In the genomic region with DNA sequence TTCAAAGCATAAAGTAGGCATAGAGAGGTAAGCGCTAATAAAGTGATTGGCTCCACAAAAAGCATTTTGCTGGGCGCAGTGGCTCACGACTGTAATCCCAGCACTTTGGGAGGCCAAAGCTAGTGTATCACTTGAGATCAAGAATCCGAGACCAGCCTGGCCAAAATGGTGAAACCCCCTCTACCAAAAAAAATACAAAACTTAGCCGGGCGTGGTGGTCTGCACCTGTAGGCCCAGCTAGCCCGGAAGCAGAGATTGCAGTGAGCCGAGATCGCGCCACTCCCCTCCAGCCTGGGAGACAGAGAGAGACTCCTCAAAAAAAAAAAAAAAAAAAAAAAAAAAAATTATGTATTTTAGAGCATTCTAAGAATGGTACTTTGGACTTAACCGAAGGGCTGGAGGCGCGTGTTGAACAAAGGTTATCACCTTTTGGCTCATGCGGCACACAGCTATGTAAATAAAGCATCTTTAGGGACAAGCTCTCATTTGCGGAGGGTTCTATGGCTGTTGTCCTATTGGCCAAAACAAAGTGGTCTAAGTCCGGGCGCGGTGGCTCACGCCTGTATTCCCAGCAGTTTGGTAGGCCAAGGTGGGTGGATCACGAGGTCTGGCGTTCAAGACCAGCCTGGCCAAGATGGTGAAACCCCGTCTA, we compare ENCODE assay signal across 8 cellular contexts. TPM values are rescaled to one million over a fixed set of nuclear protein-coding genes. Genes with fewer than 3 reads are reported as not detected.
DNase-seq lines count a peak whose midpoint lies in the region; ATAC-seq and FAIRE-seq lines count a peak whose summit lies in the region.

No MANE protein-coding gene starts in this region.

- CTCF ChIA-PET in activated naive CD4-positive, alpha-beta T cell treated with anti-CD3 and anti-CD28 coated beads, Interleukin-2, amount 10 ng/mL, durations not matched to agents 7 days and 5 days (lab: Charles Lee), result interaction anchor here (0.6 to 20.8 kb wide), 4 partner anchors 10 to 60 kb away, joined by 3 to 475 read pairs (median 4); a partner anchor contains a TSS
- CTCF ChIA-PET in naive thymus-derived CD4-positive, alpha-beta T cell (lab: Charles Lee), result interaction anchor here (0.8 to 1.4 kb wide), 5 partner anchors 18 to 53 kb away, joined by 3 to 5 read pairs (median 3); a partner anchor contains a TSS

- H3K36me3 ChIP-seq in NT2/D1 (ENCODE audit: insufficient read depth, insufficient read length, low read length), result no peaks in the 10 kb centered on the region
- H3K36me3 ChIP-seq in duodenal mucosa (ENCODE audit: control insufficient read depth in 1 of 2, insufficient read depth in 2 of 2, low read length in 2 of 2), result no peaks in the 10 kb centered on the region
- no peaks in the 10 kb centered on the region for H3K36me3 ChIP-seq in naive thymus-derived CD4-positive, alpha-beta T cell (ENCODE audit: control insufficient read depth in 2 of 3, insufficient read depth in 3 of 3, low read length in 3 of 3)

- H3K27ac Mint-ChIP-seq in activated naive CD4-positive, alpha-beta T cell treated with anti-CD3 and anti-CD28 coated beads, Interleukin-2, amount 10 ng/mL, durations not matched to agents 7 days and 5 days, result peak overlapping the region; percentile 100
- peak overlapping the region; percentile 96 to 100 (median 98) for H3K27ac Mint-ChIP-seq in naive thymus-derived CD4-positive, alpha-beta T cell

- POLR2A ChIA-PET in naive thymus-derived CD4-positive, alpha-beta T cell (lab: Charles Lee), result interaction anchor here (0.6 to 10.7 kb wide), 43 partner anchors 10 to 1789 kb away, joined by 3 to 324 read pairs (median 8); partner anchors contain the start of gene HFE

- H3K27me3 Mint-ChIP-seq in activated naive CD4-positive, alpha-beta T cell treated with anti-CD3 and anti-CD28 coated beads, Interleukin-2, amount 10 ng/mL, durations not matched to agents 7 days and 5 days, result peaks cover 3% of the 10 kb centered on the region
- peaks cover 0 to 3% (median 0%) of the 10 kb centered on the region in 5 donors for H3K27me3 Mint-ChIP-seq in naive thymus-derived CD4-positive, alpha-beta T cell

- no peak for FAIRE-seq in frontal cortex (lab: Jason Lieb, UNC)

- H3K36me3 Mint-ChIP-seq in activated naive CD4-positive, alpha-beta T cell treated with anti-CD3 and anti-CD28 coated beads, Interleukin-2, amount 10 ng/mL, durations not matched to agents 7 days and 5 days, result peaks cover 6% of the 10 kb centered on the region
- peaks cover 0 to 4% (median 0%) of the 10 kb centered on the region in 5 donors for H3K36me3 Mint-ChIP-seq in naive thymus-derived CD4-positive, alpha-beta T cell

- intact Hi-C loops in naive thymus-derived CD4-positive, alpha-beta T cell (cut with micrococcal nuclease), result loop anchor here (1.0 to 10.0 kb wide), 11 partner anchors 19 to 1768 kb away; a partner anchor contains a TSS

- peaks cover 21% of the 10 kb centered on the region; the same call in 1 of the 2 replicates for H3K9me3 ChIP-seq in NT2/D1 (ENCODE audit: insufficient read depth, low read length)
- H3K9me3 ChIP-seq in duodenal mucosa (ENCODE audit: control insufficient read depth in 1 of 2, low read length in 2 of 2), result no peaks in the 10 kb centered on the region
- no peaks in the 10 kb centered on the region for H3K9me3 ChIP-seq in naive thymus-derived CD4-positive, alpha-beta T cell (ENCODE audit: control insufficient read depth in 2 of 3, low read length in 3 of 3)

- peaks cover 30% of the 10 kb centered on the region for H3K4me1 Mint-ChIP-seq in activated naive CD4-positive, alpha-beta T cell treated with anti-CD3 and anti-CD28 coated beads, Interleukin-2, amount 10 ng/mL, durations not matched to agents 7 days and 5 days
- H3K4me1 Mint-ChIP-seq in naive thymus-derived CD4-positive, alpha-beta T cell, result peaks cover 7 to 25% (median 22%) of the 10 kb centered on the region in 7 donors

- ATAC-seq in naive thymus-derived CD4-positive, alpha-beta T cell, result no peak
- no peak for ATAC-seq in GM21528 (IDR thresholded peaks at IDR 0.05; ENCODE audit: low FRiP score, unreplicated experiment)

- H3K9ac ChIP-seq in NT2/D1 (ENCODE audit: insufficient read length, low read depth) (peak overlapping the region; percentile 88), duodenal mucosa (ENCODE audit: low read depth in 1 of 2, low read length in 2 of 2) (peak overlapping the region; percentile 63 to 75)

- H3K9me3 Mint-ChIP-seq in activated naive CD4-positive, alpha-beta T cell treated with anti-CD3 and anti-CD28 coated beads, Interleukin-2, amount 10 ng/mL, durations not matched to agents 7 days and 5 days, result no peaks in the 10 kb centered on the region
- peaks cover 0 to 10% (median 0%) of the 10 kb centered on the region in 11 donors for H3K9me3 Mint-ChIP-seq in naive thymus-derived CD4-positive, alpha-beta T cell

- H3K4me1 ChIP-seq in NT2/D1 (ENCODE audit: insufficient read depth, insufficient read length) (no peaks in the 10 kb centered on the region), duodenal mucosa (ENCODE audit: control insufficient read depth in 1 of 2, insufficient read depth in 2 of 2, low read length in 2 of 2) (peaks cover 10 to 18% of the 10 kb centered on the region in 2 donors)
- peaks cover 4 to 12% of the 10 kb centered on the region in 2 donors for H3K4me1 ChIP-seq in naive thymus-derived CD4-positive, alpha-beta T cell (ENCODE audit: control insufficient read depth in 2 of 2, insufficient read depth in 2 of 2, low read length in 2 of 2)

- DNase-seq in activated naive CD4-positive, alpha-beta T cell treated with anti-CD3 and anti-CD28 coated beads, Interleukin-2, amount 10 ng/mL, durations not matched to agents 7 days and 5 days, result peak; percentile 57
- no peak for DNase-seq in activated naive CD4-positive, alpha-beta T cell (lab: John Stamatoyannopoulos, UW)
- DNase-seq in NT2/D1 (ENCODE audit: low read depth, low spot score) (no peak), DMS79 treated with DMSO at 0.1 percent for 48 hours (lab: John Stamatoyannopoulos, UW) (no peak), frontal cortex (ENCODE audit: low spot score in 2 of 2) (no peak)
- DNase-seq in naive thymus-derived CD4-positive, alpha-beta T cell, result no peak

- H3K4me3 Mint-ChIP-seq in activated naive CD4-positive, alpha-beta T cell treated with anti-CD3 and anti-CD28 coated beads, Interleukin-2, amount 10 ng/mL, durations not matched to agents 7 days and 5 days, result peak overlapping the region; percentile 88
- peak overlapping the region; percentile 81 to 97 (median 89) for H3K4me3 Mint-ChIP-seq in naive thymus-derived CD4-positive, alpha-beta T cell

- H3K27ac ChIP-seq in duodenal mucosa (ENCODE audit: low read depth, low read length), result peak overlapping the region; percentile 92
- H3K27ac ChIP-seq in naive thymus-derived CD4-positive, alpha-beta T cell (ENCODE audit: low read depth, low read length), result peak overlapping the region; percentile 75

- no peaks in the 10 kb centered on the region for H3K27me3 ChIP-seq in NT2/D1 (ENCODE audit: insufficient read depth, insufficient read length)
- no peaks in the 10 kb centered on the region for H3K27me3 ChIP-seq in duodenal mucosa (ENCODE audit: control insufficient read depth in 1 of 2, insufficient read depth in 2 of 2, low read length in 2 of 2)
- H3K27me3 ChIP-seq in naive thymus-derived CD4-positive, alpha-beta T cell (ENCODE audit: control insufficient read depth in 2 of 2, insufficient read depth in 2 of 2, low read length in 2 of 2), result no peaks in the 10 kb centered on the region

- H3K4me3 ChIP-seq in NT2/D1 (ENCODE audit: insufficient read length, low read depth) (peak overlapping the region; percentile 43), duodenal mucosa (ENCODE audit: low read depth in 1 of 2, low read length in 2 of 2) (peak overlapping the region; percentile 74 to 75)
- peak overlapping the region; percentile 40 for H3K4me3 ChIP-seq in naive thymus-derived CD4-positive, alpha-beta T cell (ENCODE audit: low read length)

RNA-seq across cellular contexts. Expression of gene HFE, which starts 17.4 kb away (rescaled TPM):
- 1 to 10 TPM; 1.5 to 4.6 (median 2.5) TPM for total RNA-seq in naive thymus-derived CD4-positive, alpha-beta T cell
- polyA plus RNA-seq in naive thymus-derived CD4-positive, alpha-beta T cell, result under 1 TPM; 0.65 to 0.85 TPM
- 0.41 TPM for total RNA-seq in frontal cortex
